ENCODE assay signal across 1 cellular context in genomic region chr19:10317857-10318462, GRCh38.
TF ChIP-seq lines count a peak whose summit lies in the region.

No MANE protein-coding gene starts in this region.

TF ChIP-seq in K562, 482 proteins besides CTCF, POLR2A, EP300 and RAD21:
- peak; percentile 45; the same call in 1 of the 2 replicates for TF ChIP-seq BCOR (IDR thresholded peaks at IDR 0.05)
- peak; percentile 71 for TF ChIP-seq RBM25 (IDR thresholded peaks at IDR 0.05; ENCODE audit: low read depth, low read length, severe bottlenecking)
- TF ChIP-seq KDM1A (IDR thresholded peaks at IDR 0.05) = 0 out of 4 replicates have a peak, but pooled peaks of 1 of the 2 experiments have one; percentile 33
- no peak for TF ChIP-seq JUN (IDR thresholded peaks at IDR 0.05; ENCODE audit: borderline replicate concordance, low read depth, low read length)
- no peak for TF ChIP-seq JUN (CRISPR knock-in tag; IDR thresholded peaks at IDR 0.05; ENCODE audit: borderline replicate concordance)
- no peak for TF ChIP-seq CTBP1 (IDR thresholded peaks at IDR 0.05; ENCODE audit: borderline replicate concordance)
- no peak for TF ChIP-seq RAD51 (IDR thresholded peaks at IDR 0.05; ENCODE audit: borderline replicate concordance, low read depth)
- no peak for TF ChIP-seq BHLHE40 (IDR thresholded peaks at IDR 0.05; ENCODE audit: low read length)
- TF ChIP-seq TAL1 (IDR thresholded peaks at IDR 0.05) = no peak
- TF ChIP-seq ADNP (tag; IDR thresholded peaks at IDR 0.05) = peak; percentile 59; the same call in 1 of the 2 replicates
- TF ChIP-seq POLR2B (IDR thresholded peaks at IDR 0.05; ENCODE audit: low read depth, partially characterized antibody) = no peak
- peak; percentile 55; the same call in 1 of the 2 replicates for TF ChIP-seq SPI1 (IDR thresholded peaks at IDR 0.05; ENCODE audit: borderline replicate concordance, low read depth, low read length)
- no peak for TF ChIP-seq THRB (CRISPR knock-in tag; conservative IDR thresholded peaks at IDR 0.05)
- no peak for TF ChIP-seq EHMT2 (IDR thresholded peaks at IDR 0.05)
- no peak for TF ChIP-seq BRD4 (IDR thresholded peaks at IDR 0.05)
